Comparison of ENCODE assay signal across 15 cellular contexts in the genomic region with DNA sequence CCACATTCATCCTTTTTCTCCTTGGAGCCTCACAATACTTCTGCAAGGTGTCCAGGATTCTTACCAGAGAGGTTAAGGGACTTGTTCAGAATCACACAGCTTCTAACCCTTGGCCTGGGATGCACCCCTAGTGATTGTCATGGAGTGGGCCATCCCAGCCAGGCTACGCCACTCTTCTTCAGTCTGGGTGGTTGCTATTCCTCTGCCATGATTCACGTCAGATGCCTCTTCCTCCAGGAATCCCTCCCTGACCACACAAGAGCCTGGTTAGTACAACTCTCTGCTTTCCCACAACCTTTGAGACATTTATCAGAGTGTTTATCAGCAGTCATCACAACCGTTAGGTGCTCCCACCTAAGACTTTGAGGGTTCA.
DNase-seq lines count a peak whose midpoint lies in the region; ATAC-seq, FAIRE-seq and TF ChIP-seq lines count a peak whose summit lies in the region.
"Had no signal": no experiment of that assay in that cellular context is flagged by ENCODE, and none has a peak within 500 bp of the region (broad histone marks: within the 10 kb centered on the region; RNA-seq: fewer than 3 reads in every experiment).

No MANE protein-coding gene starts in this region.

- peak overlapping the region; percentile 31 for H3K4me3 Mint-ChIP-seq in HFFc6
- H3K4me3 Mint-ChIP-seq: activated T-helper 1 cell treated with anti-CD3 and anti-CD28 coated beads, Interleukin-12 subunit alpha, Interleukin-12 subunit beta, Interleukin-2, Interleukin-4 antibody, amounts not matched to agents 30 ng/mL and 10 ng/mL and 1 ng/mL, durations not matched to agents 14 hours and 24 hours and 36 hours; memory B cell had no signal

- H3K27ac Mint-ChIP-seq in HFFc6 = peak overlapping the region; percentile 87
- H3K27ac Mint-ChIP-seq: activated T-helper 1 cell treated with anti-CD3 and anti-CD28 coated beads, Interleukin-12 subunit alpha, Interleukin-12 subunit beta, Interleukin-2, Interleukin-4 antibody, amounts not matched to agents 30 ng/mL and 10 ng/mL and 1 ng/mL, durations not matched to agents 14 hours and 24 hours and 36 hours; memory B cell had no signal

- H3K9ac ChIP-seq in K562 (ENCODE audit: insufficient read depth in 1 of 2, low read depth in 2 of 2, low read length in 2 of 2) (no peak overlapping the region), kidney (ENCODE audit: low read length in 2 of 2) (no peak overlapping the region), MM.1S (ENCODE audit: low read length) (no peak overlapping the region)

- no peaks in the 10 kb centered on the region for H3K9me3 Mint-ChIP-seq in HFFc6
- H3K9me3 Mint-ChIP-seq: activated T-helper 1 cell treated with anti-CD3 and anti-CD28 coated beads, Interleukin-12 subunit alpha, Interleukin-12 subunit beta, Interleukin-2, Interleukin-4 antibody, amounts not matched to agents 30 ng/mL and 10 ng/mL and 1 ng/mL, durations not matched to agents 14 hours and 24 hours and 36 hours; memory B cell had no signal

- H3K27ac ChIP-seq in K562 (ENCODE audit: extremely low read depth, low read depth, low read length) (no peak overlapping the region), kidney (ENCODE audit: low read depth in 2 of 2, low read length in 2 of 2) (no peak overlapping the region), caudate nucleus (ENCODE audit: low read depth, low read length) (no peak overlapping the region), MM.1S (ENCODE audit: low read length) (no peak overlapping the region)

- 5% methylated on average over 3 of the region's 3 CpGs for WGBS in K562 (ENCODE audit: insufficient coverage, low coverage, missing lambda C conversion rate)

- no peak overlapping the region for H2AFZ ChIP-seq in K562 (ENCODE audit: low read depth, low read length)
- no peak overlapping the region for H2AFZ ChIP-seq in MM.1S (ENCODE audit: low read length)

- H3K4me3 ChIP-seq in K562 (no peak overlapping the region), kidney (ENCODE audit: low read length in 2 of 2) (no peak overlapping the region), MM.1S (ENCODE audit: low read length) (no peak overlapping the region)

- H3K27me3 ChIP-seq in K562 (ENCODE audit: control insufficient read depth in 2 of 2, insufficient read depth in 2 of 2, low read length in 2 of 2) (peaks cover 14 to 57% of the 10 kb centered on the region in 2 experiments), MM.1S (replicated peaks; ENCODE audit: insufficient read depth, low read length) (peaks cover 99% of the 10 kb centered on the region)

- in situ Hi-C loops in ACHN (cut with HindIII; ENCODE audit: low pct_ligation_motif_present, low pct_unique_long_range_greater_than_20kb, low sequenced_read_pairs) (no loop called here), K562 (cut with MboI) (no loop called here)

- TF ChIP-seq RAD21 in K562 (CRISPR knock-in tag; conservative IDR thresholded peaks at IDR 0.05 in 1 of 2, IDR thresholded peaks at IDR 0.05 in 1 of 2) = no peak

- H3K27me3 Mint-ChIP-seq in HFFc6 (ENCODE audit: insufficient read depth) = peaks cover 2% of the 10 kb centered on the region; the same call in 1 of the 2 replicates

- H3K4me2 ChIP-seq in K562 (ENCODE audit: insufficient read depth, low read length) = no peak overlapping the region
- no peak overlapping the region for H3K4me2 ChIP-seq in MM.1S (ENCODE audit: low read depth, low read length)

- TF ChIP-seq CTCF in HFFc6 (IDR thresholded peaks at IDR 0.05) (no peak), K562 (IDR thresholded peaks at IDR 0.05 in 2 of 3, conservative IDR thresholded peaks at IDR 0.05 in 1 of 3; ENCODE audit: insufficient read depth in 2 of 3, low read depth in 1 of 3, low read length in 3 of 3) (no peak), kidney (IDR thresholded peaks at IDR 0.05; ENCODE audit: borderline replicate concordance, extremely low read depth, insufficient read depth) (no peak), MM.1S (IDR thresholded peaks at IDR 0.05; ENCODE audit: low read length) (no peak)

- CTCF ChIA-PET in K562 (lab: Yijun Ruan, JAX; ENCODE audit: low intra/inter-chr PET ratio) = no interaction called here

- H4K20me1 ChIP-seq in K562 (replicated peaks; ENCODE audit: control insufficient read depth, insufficient read depth, low read length) (peaks cover under 1% of the 10 kb centered on the region; the same call in 1 of the 2 replicates), MM.1S (ENCODE audit: insufficient read depth, low read length) (no peaks in the 10 kb centered on the region)

- no peaks in the 10 kb centered on the region for H3K9me1 ChIP-seq in K562 (ENCODE audit: control insufficient read depth, insufficient read depth, low read length)

- H3K4me1 Mint-ChIP-seq in HFFc6 (ENCODE audit: low read depth) = peaks cover 35% of the 10 kb centered on the region
- H3K4me1 Mint-ChIP-seq: memory B cell had no signal

- no peaks in the 10 kb centered on the region for H3K36me3 Mint-ChIP-seq in HFFc6 (ENCODE audit: low read depth)
- H3K36me3 Mint-ChIP-seq: memory B cell had no signal

- no peak for TF ChIP-seq POLR2A in K562 (conservative IDR thresholded peaks at IDR 0.05)

- DNase-seq in ACHN (peak; percentile 49), HFFc6 (peak; percentile 88), K562 (ENCODE audit: extremely low read depth in 1 of 4, low spot score in 3 of 4) (no peak), kidney (peak; percentile 23), caudate nucleus (lab: John Stamatoyannopoulos, UW) (no peak), left ventricle myocardium superior (no peak), MM.1S (no peak)
- DNase-seq in stimulated activated CD8-positive, alpha-beta memory T cell treated with anti-CD3 and anti-CD28 coated beads, Interleukin-4, amount 100 ng/mL, for 48 hours = no peak
- DNase-seq: activated CD4-positive, alpha-beta T cell treated with anti-CD3 and anti-CD28 coated beads, Interleukin-2, amount 50 U/mL, for 1 hour; DMS79; NCI-H1417 treated with DMSO at 0.1 percent for 48 hours; NCI-H446 treated with DMSO at 0.1 percent for 48 hours; T-helper 2 cell had no signal

- TF ChIP-seq EP300 in K562 (IDR thresholded peaks at IDR 0.05; ENCODE audit: low read length) = no peak

- no peaks in the 10 kb centered on the region for H3F3A ChIP-seq in MM.1S (ENCODE audit: insufficient read depth, low read length)

- H3K36me3 ChIP-seq in K562 (ENCODE audit: control insufficient read depth, insufficient read depth, low read length) (no peaks in the 10 kb centered on the region), kidney (ENCODE audit: control insufficient read depth in 1 of 2, insufficient read depth in 2 of 2, low read length in 2 of 2) (no peaks in the 10 kb centered on the region), MM.1S (replicated peaks; ENCODE audit: insufficient read depth, low read length) (no peaks in the 10 kb centered on the region)

- no peak for ATAC-seq in K562
- ATAC-seq in left ventricle myocardium superior = no peak

- BruUV-seq in K562 (replicated peaks; lab: Mats Ljungman, UMichigan) = no TSS peak

- H3K9me3 ChIP-seq in K562 (replicated peaks; ENCODE audit: control insufficient read depth, insufficient read depth, low read depth, low read length) = no peaks in the 10 kb centered on the region
- H3K9me3 ChIP-seq in kidney (ENCODE audit: control insufficient read depth in 1 of 2, low read length in 2 of 2) = no peaks in the 10 kb centered on the region
- no peaks in the 10 kb centered on the region for H3K9me3 ChIP-seq in MM.1S (replicated peaks; ENCODE audit: insufficient read depth, low read length)

- no peaks in the 10 kb centered on the region for H3K9me2 ChIP-seq in MM.1S (replicated peaks; ENCODE audit: insufficient read depth, low read length)

- POLR2A ChIA-PET in K562 (lab: Yijun Ruan, JAX) = no interaction called here

- peaks cover 0 to 8% of the 10 kb centered on the region in 2 experiments; a peak in 1 of 5 replicates for H3K4me1 ChIP-seq in K562 (replicated peaks in 1 of 2; ENCODE audit: control insufficient read depth in 2 of 2, insufficient read depth in 2 of 2, low read length in 2 of 2)
- H3K4me1 ChIP-seq in kidney (ENCODE audit: control insufficient read depth in 1 of 2, insufficient read depth in 1 of 2, low read depth in 1 of 2, low read length in 2 of 2) = peaks cover 13 to 17% of the 10 kb centered on the region in 2 donors
- no peaks in the 10 kb centered on the region for H3K4me1 ChIP-seq in MM.1S (ENCODE audit: low read length)

- FAIRE-seq in K562 (lab: Jason Lieb, UNC) = no peak
- no peak for FAIRE-seq in kidney (lab: Jason Lieb, UNC)

- intact Hi-C loops in K562 (cut with micrococcal nuclease) = no loop called here
- intact Hi-C loops in kidney (cut with DNase I) = no loop called here
- intact Hi-C loops in left ventricle myocardium superior (cut with micrococcal nuclease) = no loop called here

- H3K79me2 ChIP-seq in K562 (ENCODE audit: control insufficient read depth, insufficient read depth, low read length) (no peaks in the 10 kb centered on the region), MM.1S (ENCODE audit: low read length) (no peaks in the 10 kb centered on the region)

TF ChIP-seq in K562, 482 proteins besides CTCF, POLR2A, EP300 and RAD21:
- TF ChIP-seq, protein P1, sequence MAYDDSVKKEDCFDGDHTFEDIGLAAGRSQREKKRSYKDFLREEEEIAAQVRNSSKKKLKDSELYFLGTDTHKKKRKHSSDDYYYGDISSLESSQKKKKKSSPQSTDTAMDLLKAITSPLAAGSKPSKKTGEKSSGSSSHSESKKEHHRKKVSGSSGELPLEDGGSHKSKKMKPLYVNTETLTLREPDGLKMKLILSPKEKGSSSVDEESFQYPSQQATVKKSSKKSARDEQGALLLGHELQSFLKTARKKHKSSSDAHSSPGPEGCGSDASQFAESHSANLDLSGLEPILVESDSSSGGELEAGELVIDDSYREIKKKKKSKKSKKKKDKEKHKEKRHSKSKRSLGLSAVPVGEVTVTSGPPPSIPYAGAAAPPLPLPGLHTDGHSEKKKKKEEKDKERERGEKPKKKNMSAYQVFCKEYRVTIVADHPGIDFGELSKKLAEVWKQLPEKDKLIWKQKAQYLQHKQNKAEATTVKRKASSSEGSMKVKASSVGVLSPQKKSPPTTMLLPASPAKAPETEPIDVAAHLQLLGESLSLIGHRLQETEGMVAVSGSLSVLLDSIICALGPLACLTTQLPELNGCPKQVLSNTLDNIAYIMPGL (CRISPR knock-in tag; IDR thresholded peaks at IDR 0.05) = no peak
- no peak for TF ChIP-seq POLR2B (IDR thresholded peaks at IDR 0.05; ENCODE audit: low read depth, partially characterized antibody)
- no peak for TF ChIP-seq FOXM1 (IDR thresholded peaks at IDR 0.05; ENCODE audit: low read depth)
- no peak for TF ChIP-seq FOXM1 (CRISPR knock-in tag; IDR thresholded peaks at IDR 0.05; ENCODE audit: low read depth)
- TF ChIP-seq ZFP36 (IDR thresholded peaks at IDR 0.05; ENCODE audit: low read depth, low read length, partially characterized antibody) = peak; percentile 81
- TF ChIP-seq PTRF (tag; IDR thresholded peaks at IDR 0.05) = no peak
- no peak for TF ChIP-seq ZNF316 (IDR thresholded peaks at IDR 0.05)

Comparison
In these comparisons a context has a peak if more than half of its experiments do, and no peak if none do; other contexts are left out.
1. DNase-seq: peak in ACHN (single experiment), HFFc6 (single experiment) and kidney (single experiment); none in K562 (0 of 4), stimulated activated CD8-positive, alpha-beta memory T cell treated with anti-CD3 and anti-CD28 coated beads, Interleukin-4, amount 100 ng/mL, for 48 hours (single experiment), caudate nucleus (0 of 61), left ventricle myocardium superior (single experiment) and MM.1S (single experiment).